Comparison of ENCODE assay signal across 8 cellular contexts in genomic region chr10:68559872-68560200, GRCh38. TPM values are rescaled to one million over a fixed set of nuclear protein-coding genes. Genes with fewer than 3 reads are reported as not detected.
DNase-seq lines count a peak whose midpoint lies in the region; ATAC-seq and TF ChIP-seq lines count a peak whose summit lies in the region.

No MANE protein-coding gene starts in this region.

- H3K4me1 Mint-ChIP-seq in activated CD8-positive, alpha-beta memory T cell treated with anti-CD3 and anti-CD28 coated beads, Interleukin-2, amount 10 ng/mL, durations not matched to agents 7 days and 5 days, result peaks cover 20% of the 10 kb centered on the region
- peaks cover 25% of the 10 kb centered on the region for H3K4me1 Mint-ChIP-seq in activated naive CD4-positive, alpha-beta T cell treated with anti-CD3 and anti-CD28 coated beads, Interleukin-2, amount 50 U/mL, for 24 hours

- H3K36me3 ChIP-seq in kidney epithelial cell (ENCODE audit: control insufficient read depth, insufficient read depth, low read length) (no peaks in the 10 kb centered on the region), thoracic aorta (no peaks in the 10 kb centered on the region)

- peak overlapping the region; percentile 80 for H3K4me3 ChIP-seq in kidney epithelial cell (ENCODE audit: low read depth, low read length)
- peak overlapping the region; percentile 90 for H3K4me3 ChIP-seq in thoracic aorta

- DNase-seq in activated CD8-positive, alpha-beta memory T cell treated with anti-CD3 and anti-CD28 coated beads, Interleukin-2, amount 10 ng/mL, durations not matched to agents 7 days and 5 days, result peak; percentile 49
- no peak for DNase-seq in activated CD8-positive, alpha-beta memory T cell treated with anti-CD3 and anti-CD28 coated beads, Interleukin-2, amount 50 U/mL, for 48 hours
- no peak for DNase-seq in kidney epithelial cell (ENCODE audit: low read depth)
- no peak for DNase-seq in thoracic aorta (ENCODE audit: low spot score)
- no peak for DNase-seq in GM10248 (ENCODE audit: extremely low spot score)
- DNase-seq in NCI-H446 (lab: John Stamatoyannopoulos, UW), result no peak

- H3K27me3 ChIP-seq in kidney epithelial cell (ENCODE audit: control insufficient read depth, insufficient read depth, low read length) (no peaks in the 10 kb centered on the region), thoracic aorta (replicated peaks; ENCODE audit: insufficient read depth) (no peaks in the 10 kb centered on the region)

- H3K9me3 ChIP-seq in thoracic aorta, result no peaks in the 10 kb centered on the region

- POLR2A ChIA-PET in GM10248 (lab: Yijun Ruan, JAX), result no interaction called here

- H3K27ac Mint-ChIP-seq in activated CD8-positive, alpha-beta memory T cell treated with anti-CD3 and anti-CD28 coated beads, Interleukin-2, amount 10 ng/mL, durations not matched to agents 7 days and 5 days, result no peak overlapping the region
- no peak overlapping the region for H3K27ac Mint-ChIP-seq in activated naive CD4-positive, alpha-beta T cell treated with anti-CD3 and anti-CD28 coated beads, Interleukin-2, amount 50 U/mL, for 24 hours

- no peak overlapping the region for H3K27ac ChIP-seq in thoracic aorta

- peaks cover 6 to 22% of the 10 kb centered on the region in 2 donors for H3K4me1 ChIP-seq in thoracic aorta (ENCODE audit: control insufficient read depth in 1 of 2, low read depth in 2 of 2)

- H3K4me3 Mint-ChIP-seq in activated CD8-positive, alpha-beta memory T cell treated with anti-CD3 and anti-CD28 coated beads, Interleukin-2, amount 10 ng/mL, durations not matched to agents 7 days and 5 days, result peak overlapping the region; percentile 52
- peak overlapping the region; percentile 80 for H3K4me3 Mint-ChIP-seq in activated naive CD4-positive, alpha-beta T cell treated with anti-CD3 and anti-CD28 coated beads, Interleukin-2, amount 50 U/mL, for 24 hours

- CTCF ChIA-PET in activated CD8-positive, alpha-beta memory T cell treated with anti-CD3 and anti-CD28 coated beads, Interleukin-2, amount 10 ng/mL, durations not matched to agents 7 days and 5 days (lab: Charles Lee), result interaction anchor here (0.6 to 2.2 kb wide), 4 partner anchors 9 to 166 kb away, joined by 3 to 10 read pairs (median 3); no protein-coding TSS in a partner anchor
- CTCF ChIA-PET in GM10248 (lab: Yijun Ruan, JAX), result interaction anchor here (1.3 to 3.0 kb wide), 2 partner anchors 9 to 11 kb away, joined by 3 to 25 read pairs; no protein-coding TSS in a partner anchor

- peaks cover 65% of the 10 kb centered on the region for H3K27me3 Mint-ChIP-seq in activated CD8-positive, alpha-beta memory T cell treated with anti-CD3 and anti-CD28 coated beads, Interleukin-2, amount 10 ng/mL, durations not matched to agents 7 days and 5 days
- peaks cover 40% of the 10 kb centered on the region for H3K27me3 Mint-ChIP-seq in activated naive CD4-positive, alpha-beta T cell treated with anti-CD3 and anti-CD28 coated beads, Interleukin-2, amount 50 U/mL, for 24 hours

- ATAC-seq in activated CD8-positive, alpha-beta memory T cell treated with anti-CD3 and anti-CD28 coated beads, Interleukin-2, amount 10 ng/mL, durations not matched to agents 7 days and 5 days, result peak; percentile 61
- ATAC-seq in thoracic aorta (ENCODE audit: insufficient number of reproducible peaks, low FRiP score, low read depth) (no peak), GM19023 (IDR thresholded peaks at IDR 0.05; ENCODE audit: unreplicated experiment) (no peak)

- H3K36me3 Mint-ChIP-seq in activated CD8-positive, alpha-beta memory T cell treated with anti-CD3 and anti-CD28 coated beads, Interleukin-2, amount 10 ng/mL, durations not matched to agents 7 days and 5 days, result peaks cover 2% of the 10 kb centered on the region
- H3K36me3 Mint-ChIP-seq in activated naive CD4-positive, alpha-beta T cell treated with anti-CD3 and anti-CD28 coated beads, Interleukin-2, amount 50 U/mL, for 24 hours, result peaks cover 2% of the 10 kb centered on the region

- no peaks in the 10 kb centered on the region for H3K9me3 Mint-ChIP-seq in activated CD8-positive, alpha-beta memory T cell treated with anti-CD3 and anti-CD28 coated beads, Interleukin-2, amount 10 ng/mL, durations not matched to agents 7 days and 5 days (ENCODE audit: low read depth)
- H3K9me3 Mint-ChIP-seq in activated naive CD4-positive, alpha-beta T cell treated with anti-CD3 and anti-CD28 coated beads, Interleukin-2, amount 50 U/mL, for 24 hours, result no peaks in the 10 kb centered on the region

- no peak for TF ChIP-seq CTCF in kidney epithelial cell (IDR thresholded peaks at IDR 0.05; ENCODE audit: insufficient read depth, low read length, poor library complexity, severe bottlenecking)
- no peak for TF ChIP-seq CTCF in thoracic aorta (IDR thresholded peaks at IDR 0.05)
- no peak for TF ChIP-seq CTCF in GM10248 (IDR thresholded peaks at IDR 0.05; ENCODE audit: control extremely low read depth, extremely low read depth, low read depth, missing control alignments)

RNA-seq across cellular contexts. Expression of gene TET1, which starts 0.3 kb away (rescaled TPM):
- total RNA-seq in activated CD8-positive, alpha-beta memory T cell treated with anti-CD3 and anti-CD28 coated beads, Interleukin-2, amount 10 ng/mL, durations not matched to agents 7 days and 5 days, result 1 to 10 TPM; 2.2 to 2.8 TPM
- total RNA-seq in kidney epithelial cell (1.2 and 2.1 TPM in 2 replicates), thoracic aorta (1 to 10 TPM; 2.4 to 4.0 TPM)

RNA-seq across cellular contexts. Expression of gene SLC25A16, which starts 32.5 kb away (rescaled TPM):
- 10 to 100 TPM; 17.9 to 18.8 TPM for total RNA-seq in activated CD8-positive, alpha-beta memory T cell treated with anti-CD3 and anti-CD28 coated beads, Interleukin-2, amount 10 ng/mL, durations not matched to agents 7 days and 5 days
- total RNA-seq in kidney epithelial cell, result 17.1 and 17.7 TPM in 2 replicates
- total RNA-seq in thoracic aorta, result 10 to 100 TPM; 16.9 to 26.2 TPM
